In genomic region chr6:144362042-144363018, GRCh38 we compare ENCODE assay signal across 14 cellular contexts.
DNase-seq lines count a peak whose midpoint lies in the region; ATAC-seq, FAIRE-seq and TF ChIP-seq lines count a peak whose summit lies in the region.
"Had no signal": no experiment of that assay in that cellular context is flagged by ENCODE, and none has a peak within 500 bp of the region (broad histone marks: within the 10 kb centered on the region; RNA-seq: fewer than 3 reads in every experiment).

No MANE protein-coding gene starts in this region.

- H3K36me3 ChIP-seq in H1 (ENCODE audit: control insufficient read depth in 2 of 4, insufficient read depth in 4 of 4, low read length in 3 of 4) (no peaks in the 10 kb centered on the region), mesenchymal stem cell (ENCODE audit: control insufficient read depth in 1 of 2, insufficient read depth in 2 of 2, low read depth in 1 of 2, low read length in 2 of 2) (peaks cover 0 to 2% of the 10 kb centered on the region in 2 experiments)

- TF ChIP-seq POLR2A in A549 (IDR thresholded peaks at IDR 0.05; ENCODE audit: low read length) (no peak), H1 (IDR thresholded peaks at IDR 0.05; ENCODE audit: control extremely low read depth in 1 of 2, low read depth in 2 of 2, low read length in 2 of 2) (no peak)

- H3K27me3 ChIP-seq in H1 (replicated peaks in 1 of 4; ENCODE audit: control insufficient read depth in 3 of 4, extremely low read depth in 1 of 4, insufficient read depth in 3 of 4, low read length in 3 of 4), result no peaks in the 10 kb centered on the region
- no peaks in the 10 kb centered on the region for H3K27me3 ChIP-seq in mesenchymal stem cell (ENCODE audit: control insufficient read depth in 1 of 2, insufficient read depth in 1 of 2, low read length in 2 of 2)

- H3K4me1 ChIP-seq in A549, result peaks cover 26% of the 10 kb centered on the region
- H3K4me1 ChIP-seq in H1 (replicated peaks in 1 of 4; ENCODE audit: control insufficient read depth in 3 of 4, insufficient read depth in 4 of 4, low read length in 3 of 4), result peaks cover 0 to 13% (median 2%) of the 10 kb centered on the region in 4 experiments; a peak in 2 of 7 replicates
- H3K4me1 ChIP-seq in mesenchymal stem cell (ENCODE audit: control insufficient read depth, insufficient read depth, low read depth, low read length), result peaks cover 15% of the 10 kb centered on the region

- TF ChIP-seq EP300 in A549 (IDR thresholded peaks at IDR 0.05), result no peak
- TF ChIP-seq EP300 in H1 (IDR thresholded peaks at IDR 0.05; ENCODE audit: borderline replicate concordance in 1 of 2, low read depth in 2 of 2, low read length in 2 of 2), result no peak

- H3K27ac ChIP-seq in A549, result peak overlapping the region; percentile 52 to 70
- no peak overlapping the region for H3K27ac ChIP-seq in H1 (ENCODE audit: low read depth, low read length)
- no peak overlapping the region for H3K27ac ChIP-seq in mesenchymal stem cell (ENCODE audit: low read length, poor library complexity, severe bottlenecking)
- H3K27ac ChIP-seq: KMS-11 had no signal

- no peaks in the 10 kb centered on the region for H4K20me1 ChIP-seq in H1 (replicated peaks in 1 of 2; ENCODE audit: control insufficient read depth in 1 of 2, insufficient read depth in 2 of 2, low read length in 2 of 2)

- no peaks in the 10 kb centered on the region for H3K23me2 ChIP-seq in H1 (ENCODE audit: low read depth, low read length)

- no peak overlapping the region for H3K4ac ChIP-seq in H1 (replicated peaks; ENCODE audit: insufficient read length, low read depth, low read length)
- no peak overlapping the region for H3K4ac ChIP-seq in mesenchymal stem cell (ENCODE audit: low read depth in 1 of 2, low read length in 2 of 2)

- DNase-seq in A549 (ENCODE audit: low read depth in 1 of 2, low spot score in 1 of 2) (peak in 1 of 2 experiments; percentile 40), HT-29 (ENCODE audit: low spot score) (peak; percentile 60), H1 (ENCODE audit: low read depth in 1 of 2, low spot score in 2 of 2) (no peak), mesenchymal stem cell (peak; percentile 17), SK-N-DZ (ENCODE audit: low spot score) (no peak), retina (no peak), activated gamma-delta T cell (lab: John Stamatoyannopoulos, UW) (no peak)
- DNase-seq in activated CD4-positive, CD25-positive, alpha-beta regulatory T cell (lab: John Stamatoyannopoulos, UW), result no peak
- DNase-seq: activated effector memory CD4-positive, alpha-beta T cell treated with Interleukin-2 at 50 U/mL for 16 hours; AML-193; mesendoderm; stimulated activated CD4-positive, alpha-beta T cell treated with anti-CD3 and anti-CD28 coated beads, Interleukin-12 subunit alpha, Interleukin-12 subunit beta, amount 100 ng/mL, for 4 hours; T1000 had no signal

- H2BK120ac ChIP-seq in H1 (replicated peaks; ENCODE audit: low read depth, low read length) (no peak overlapping the region), mesenchymal stem cell (ENCODE audit: low read depth, low read length) (no peak overlapping the region)

- no peak overlapping the region; the same call in 1 of the 2 replicates for H4K8ac ChIP-seq in H1 (ENCODE audit: extremely low read depth, insufficient read depth, low read length)
- H4K8ac ChIP-seq in mesenchymal stem cell (ENCODE audit: low read length), result no peak overlapping the region

- POLR2A ChIA-PET in A549 (lab: Yijun Ruan, JAX) (no interaction called here), H1 (lab: Charles Lee; ENCODE audit: partially characterized antibody) (interaction anchor here (1.6 kb wide), 1 partner anchor 8 kb away, joined by 6 read pairs; no protein-coding TSS in a partner anchor)

- no peak overlapping the region for H2BK5ac ChIP-seq in H1 (ENCODE audit: low read depth, low read length)
- peak overlapping the region; percentile 76 for H2BK5ac ChIP-seq in mesenchymal stem cell (ENCODE audit: low read depth, low read length, poor library complexity, severe bottlenecking)

- ATAC-seq in A549, result peak; percentile 62 to 73; a peak in 4 of 6 replicates

- CTCF ChIA-PET in A549 (lab: Yijun Ruan, JAX), result no interaction called here
- CTCF ChIA-PET in H1 (lab: Charles Lee; ENCODE audit: partially characterized antibody), result interaction anchor here (1.1 kb wide), 1 partner anchor 83 kb away, joined by 3 read pairs; no protein-coding TSS in a partner anchor

- H3K18ac ChIP-seq in H1 (ENCODE audit: extremely low read depth, low read length), result no peak overlapping the region
- H3K18ac ChIP-seq in mesenchymal stem cell (ENCODE audit: low read depth in 1 of 2, low read length in 2 of 2), result no peak overlapping the region

- no peak overlapping the region for H2AK5ac ChIP-seq in H1 (ENCODE audit: low read depth, low read length)
- peak overlapping the region; percentile 39 for H2AK5ac ChIP-seq in mesenchymal stem cell (ENCODE audit: low read length, severe bottlenecking)

- H3K4me2 ChIP-seq in A549 (peak overlapping the region; percentile 66), H1 (ENCODE audit: insufficient read depth in 1 of 2, low read depth in 2 of 2, low read length in 2 of 2) (no peak overlapping the region), mesenchymal stem cell (ENCODE audit: low read length, poor library complexity, severe bottlenecking) (no peak overlapping the region)
- H3K4me2 ChIP-seq: KMS-11 had no signal

- H2BK20ac ChIP-seq in H1 (ENCODE audit: low read length), result 0 out of 2 replicates have a peak overlapping the region, but pooled peaks have one; percentile 26

- H4K5ac ChIP-seq in H1 (ENCODE audit: insufficient read length, low read depth, low read length), result no peak overlapping the region

- H2AFZ ChIP-seq in H1 (ENCODE audit: low read length) (no peak overlapping the region), mesenchymal stem cell (ENCODE audit: low read depth, low read length) (no peak overlapping the region)

- no peak overlapping the region for H3K4me3 ChIP-seq in A549
- H3K4me3 ChIP-seq in H1 (ENCODE audit: extremely low read depth in 1 of 4, insufficient read depth in 2 of 4, low read depth in 3 of 4, low read length in 4 of 4), result no peak overlapping the region
- H3K4me3 ChIP-seq in mesenchymal stem cell (ENCODE audit: insufficient read depth in 1 of 2, low read depth in 1 of 2, low read length in 2 of 2), result no peak overlapping the region

- H3K14ac ChIP-seq in H1 (ENCODE audit: insufficient read length), result no peak overlapping the region
- no peak overlapping the region for H3K14ac ChIP-seq in mesenchymal stem cell (ENCODE audit: low read length in 2 of 2)

- peak overlapping the region; percentile 19; the same call in 1 of the 2 replicates for H2BK12ac ChIP-seq in H1 (ENCODE audit: low read depth, low read length)
- no peak overlapping the region for H2BK12ac ChIP-seq in mesenchymal stem cell (ENCODE audit: low read length in 2 of 2)

- no peak overlapping the region for H4K91ac ChIP-seq in H1 (replicated peaks; ENCODE audit: insufficient read length, low read length)
- H4K91ac ChIP-seq in mesenchymal stem cell (ENCODE audit: low read length), result no peak overlapping the region

- H2BK15ac ChIP-seq in H1 (ENCODE audit: low read length), result no peak overlapping the region; the same call in 1 of the 2 replicates
- H2BK15ac ChIP-seq in mesenchymal stem cell (ENCODE audit: low read depth, poor library complexity, severe bottlenecking), result no peak overlapping the region

- H3K9ac ChIP-seq in H1 (replicated peaks in 1 of 4; ENCODE audit: extremely low read depth in 1 of 4, low read depth in 3 of 4, low read length in 3 of 4) (no peak overlapping the region), mesenchymal stem cell (ENCODE audit: low read length) (no peak overlapping the region)
- H3K9ac ChIP-seq: KMS-11 had no signal

- H3K56ac ChIP-seq in H1 (replicated peaks; ENCODE audit: insufficient read length, low read depth, low read length), result no peak overlapping the region

- 66% methylated on average over 5 of the region's 5 CpGs for WGBS in A549 (ENCODE audit: missing lambda C conversion rate)
- 96% methylated on average over 5 of the region's 5 CpGs; no CpG with 5 or more reads in 1 of the 2 experiments for WGBS in H1 (ENCODE audit: extremely low coverage in 1 of 2, insufficient coverage in 1 of 2, insufficient read length in 1 of 2, insufficient replicate concordance in 2 of 2, low coverage in 1 of 2, low lambda C conversion rate in 2 of 2, missing lambda C conversion rate in 1 of 2), 2 experiments
- WGBS in mesenchymal stem cell, result 98% methylated on average over 4 of the region's 5 CpGs

- TF ChIP-seq CTCF in A549 (IDR thresholded peaks at IDR 0.05), result no peak
- no peak for TF ChIP-seq CTCF in H1 (IDR thresholded peaks at IDR 0.05; ENCODE audit: control extremely low read depth in 1 of 3, insufficient read depth in 1 of 3, low read depth in 1 of 3, low read length in 3 of 3)

- TF ChIP-seq RAD21 in A549 (conservative IDR thresholded peaks at IDR 0.05 in 1 of 2, IDR thresholded peaks at IDR 0.05 in 1 of 2) (no peak), H1 (IDR thresholded peaks at IDR 0.05 in 1 of 2, conservative IDR thresholded peaks at IDR 0.05 in 1 of 2; ENCODE audit: low read depth in 2 of 2, low read length in 2 of 2) (no peak)

- no peaks in the 10 kb centered on the region for H3K9me3 ChIP-seq in A549
- H3K9me3 ChIP-seq in H1 (ENCODE audit: insufficient read depth in 2 of 2, low read depth in 1 of 2, low read length in 1 of 2), result no peaks in the 10 kb centered on the region
- no peaks in the 10 kb centered on the region for H3K9me3 ChIP-seq in mesenchymal stem cell (ENCODE audit: control insufficient read depth, low read length)

- H3K79me2 ChIP-seq in H1 (ENCODE audit: control insufficient read depth in 1 of 2, insufficient read depth in 2 of 2, low read length in 2 of 2), result peaks cover 0 to 46% of the 10 kb centered on the region in 2 experiments; a peak in 2 of 4 replicates

- H3K23ac ChIP-seq in H1 (ENCODE audit: insufficient read length), result no peak overlapping the region
- H3K23ac ChIP-seq in mesenchymal stem cell (ENCODE audit: low read length in 2 of 2), result no peak overlapping the region

- FAIRE-seq in A549 (lab: Jason Lieb, UNC) (no peak), H1 (lab: Jason Lieb, UNC) (no peak)

- H3K79me1 ChIP-seq in H1 (ENCODE audit: low read depth, low read length), result no peaks in the 10 kb centered on the region
- peaks cover 19% of the 10 kb centered on the region for H3K79me1 ChIP-seq in mesenchymal stem cell (replicated peaks; ENCODE audit: low read length, poor library complexity, severe bottlenecking)

TF ChIP-seq in A549, 52 proteins besides CTCF, POLR2A, EP300 and RAD21 (continues in another document):
- TF ChIP-seq, protein P1, sequence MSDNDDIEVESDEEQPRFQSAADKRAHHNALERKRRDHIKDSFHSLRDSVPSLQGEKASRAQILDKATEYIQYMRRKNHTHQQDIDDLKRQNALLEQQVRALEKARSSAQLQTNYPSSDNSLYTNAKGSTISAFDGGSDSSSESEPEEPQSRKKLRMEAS (IDR thresholded peaks at IDR 0.05), result no peak
- TF ChIP-seq ZNF302 (CRISPR knock-in tag; IDR thresholded peaks at IDR 0.05), result no peak
- no peak for TF ChIP-seq EHMT2 (IDR thresholded peaks at IDR 0.05; ENCODE audit: low read depth)

TF ChIP-seq in H1, 55 proteins besides CTCF, POLR2A, EP300 and RAD21 (continues in another document):
- TF ChIP-seq YY1 (IDR thresholded peaks at IDR 0.05; ENCODE audit: low read depth, low read length), result no peak
- no peak for TF ChIP-seq JUND (IDR thresholded peaks at IDR 0.05; ENCODE audit: low read length)
- no peak for TF ChIP-seq SP4 (IDR thresholded peaks at IDR 0.05; ENCODE audit: low read length)
- TF ChIP-seq BCL11A (IDR thresholded peaks at IDR 0.05; ENCODE audit: low read depth in 2 of 2, low read length in 2 of 2), result no peak

Comparison
In these comparisons a context has a peak if more than half of its experiments do, and no peak if none do; other contexts are left out.
1. DNase-seq: peak in HT-29 (single experiment) and mesenchymal stem cell (single experiment); none in H1 (0 of 2), activated CD4-positive, CD25-positive, alpha-beta regulatory T cell (0 of 4), SK-N-DZ (single experiment), retina (single experiment) and activated gamma-delta T cell (single experiment).
2. H3K27ac ChIP-seq: peak in A549 (2 of 2); none in H1 (single experiment) and mesenchymal stem cell (single experiment).